8 cellular contexts compared by ENCODE assay signal in genomic region chr1:155167166-155168104, GRCh38. TPM values are rescaled to one million over a fixed set of nuclear protein-coding genes. Genes with fewer than 3 reads are reported as not detected.
DNase-seq lines count a peak whose midpoint lies in the region; ATAC-seq and TF ChIP-seq lines count a peak whose summit lies in the region.

No MANE protein-coding gene starts in this region.

- no peak for ATAC-seq in HG03025 (IDR thresholded peaks at IDR 0.05; ENCODE audit: low FRiP score, unreplicated experiment)

- peak; percentile 96 for TF ChIP-seq CTCF in epithelial cell of proximal tubule (conservative IDR thresholded peaks at IDR 0.05; ENCODE audit: low read depth, low read length)

- peak; percentile 83 for DNase-seq in GDM1 (lab: John Stamatoyannopoulos, UW)
- DNase-seq in KG1 (lab: John Stamatoyannopoulos, UW), result peak; percentile 92
- peak; percentile 67 for DNase-seq in OCI-M2 (lab: John Stamatoyannopoulos, UW; ENCODE audit: unreplicated experiment)
- peak; percentile 75 for DNase-seq in activated T-cell treated with anti-CD3 and anti-CD28 coated beads for 24 hours (ENCODE audit: low read depth)
- DNase-seq in epithelial cell of proximal tubule (ENCODE audit: low read depth), result no peak
- peak; percentile 71 for DNase-seq in middle frontal gyrus (ENCODE audit: extremely low spot score, low spot score)
- peak; percentile 75 to 77 for DNase-seq in stimulated activated CD8-positive, alpha-beta memory T cell treated with anti-CD3 and anti-CD28 coated beads, Interleukin-4, amount 100 ng/mL, for 1 hour (ENCODE audit: low read depth in 2 of 2, low spot score in 1 of 2)

- H3K4me3 ChIP-seq in epithelial cell of proximal tubule (ENCODE audit: low read depth, low read length), result peak overlapping the region; percentile 34

RNA-seq across cellular contexts. Expression of gene KRTCAP2, which starts 5.7 kb away (rescaled TPM):
- 170 and 193 TPM in 2 replicates for total RNA-seq in epithelial cell of proximal tubule

RNA-seq across cellular contexts. Expression of gene TRIM46, which starts 6.2 kb away (rescaled TPM):
- total RNA-seq in epithelial cell of proximal tubule, result 3.4 and 9.4 TPM in 2 replicates

RNA-seq across cellular contexts. Expression of gene DPM3, which starts 27.1 kb away (rescaled TPM):
- total RNA-seq in epithelial cell of proximal tubule, result 28.6 and 77.8 TPM in 2 replicates

RNA-seq across cellular contexts. Expression of gene SLC50A1, which starts 31.8 kb away (rescaled TPM):
- total RNA-seq in epithelial cell of proximal tubule, result 32.7 and 37.7 TPM in 2 replicates

RNA-seq across cellular contexts. Expression of gene EFNA1, which starts 39.8 kb away (rescaled TPM):
- total RNA-seq in epithelial cell of proximal tubule, result 26.3 and 45.3 TPM in 2 replicates
